In genomic region chr1:14511856-14512585, GRCh38 we compare ENCODE assay signal across 23 cellular contexts.
"Had no signal": no experiment of that assay in that cellular context is flagged by ENCODE, and none has a peak within 500 bp of the region (broad histone marks: within the 10 kb centered on the region; RNA-seq: fewer than 3 reads in every experiment).

No MANE protein-coding gene starts in this region.

- FAIRE-seq: frontal cortex, keratinocyte, small intestine had no signal

- ATAC-seq: heart left ventricle, lower lobe of right lung, right cardiac atrium had no signal

- H3K27ac Mint-ChIP-seq: memory B cell had no signal

- H3K27me3 ChIP-seq: colonic mucosa, dorsolateral prefrontal cortex, stomach, transverse colon had no signal

- H3K36me3 Mint-ChIP-seq: memory B cell, naive B cell had no signal

- H3K36me3 ChIP-seq: colonic mucosa, heart left ventricle, left ventricle myocardium inferior, lower lobe of right lung, stomach, thoracic aorta, transverse colon had no signal

- H3K4me3 Mint-ChIP-seq: central memory CD8-positive, alpha-beta T cell; memory B cell; naive B cell; nephron progenitor cell had no signal

- DNase-seq: colonic mucosa; dorsolateral prefrontal cortex; effector CD8-positive, alpha-beta T cell; heart left ventricle; hypothalamus; left ventricle myocardium inferior; lower lobe of right lung; midbrain; naive B cell; nephron progenitor cell; posterior cingulate gyrus; right cardiac atrium; small intestine; stimulated activated CD4-positive, alpha-beta T cell treated with anti-CD3 and anti-CD28 coated beads, Interleukin-12 subunit alpha, Interleukin-12 subunit beta, amount 100 ng/mL, for 4 hours; stimulated activated naive CD4-positive, alpha-beta T cell; stomach; substantia nigra; transverse colon had no signal

- H3K4me1 ChIP-seq: colonic mucosa, left ventricle myocardium inferior, lower lobe of right lung had no signal

- H3K9me3 ChIP-seq: colonic mucosa, heart left ventricle, left ventricle myocardium inferior, lower lobe of right lung, stomach, thoracic aorta, transverse colon had no signal

- H3K4me1 Mint-ChIP-seq: central memory CD8-positive, alpha-beta T cell; memory B cell; naive B cell had no signal

- H3K27ac ChIP-seq: colonic mucosa, heart left ventricle, left ventricle myocardium inferior, lower lobe of right lung, thoracic aorta, transverse colon had no signal

- H3K9me3 Mint-ChIP-seq: central memory CD8-positive, alpha-beta T cell; naive B cell; nephron progenitor cell had no signal

- H3K4me3 ChIP-seq: colonic mucosa, dorsolateral prefrontal cortex, heart left ventricle, left ventricle myocardium inferior, lower lobe of right lung, stomach, thoracic aorta, transverse colon had no signal
